In genomic region chr15:33789141-33789540, GRCh38 we compare ENCODE assay signal across 14 cellular contexts.
DNase-seq lines count a peak whose midpoint lies in the region; ATAC-seq and TF ChIP-seq lines count a peak whose summit lies in the region.
"Had no signal": no experiment of that assay in that cellular context is flagged by ENCODE, and none has a peak within 500 bp of the region (broad histone marks: within the 10 kb centered on the region; RNA-seq: fewer than 3 reads in every experiment).

No MANE protein-coding gene starts in this region.

- no peaks in the 10 kb centered on the region for H3K9me3 ChIP-seq in adipocyte (ENCODE audit: control insufficient read depth, low read length)
- no peaks in the 10 kb centered on the region for H3K9me3 ChIP-seq in CD4-positive, alpha-beta T cell (ENCODE audit: control insufficient read depth, low read length)
- H3K9me3 ChIP-seq: body of pancreas had no signal

- H3K4me3 Mint-ChIP-seq in CD4-positive, alpha-beta T cell, result no peak overlapping the region
- H3K4me3 Mint-ChIP-seq: activated CD4-positive, alpha-beta memory T cell treated with anti-CD3 and anti-CD28 coated beads for 36 hours had no signal

- H3K27ac Mint-ChIP-seq in CD4-positive, alpha-beta T cell, result no peak overlapping the region
- H3K27ac Mint-ChIP-seq: activated CD4-positive, alpha-beta memory T cell treated with anti-CD3 and anti-CD28 coated beads for 36 hours had no signal

- H3K36me3 ChIP-seq in adipocyte (ENCODE audit: control insufficient read depth, insufficient read depth, low read length, severe bottlenecking), result no peaks in the 10 kb centered on the region

- DNase-seq in AG10803 (ENCODE audit: low read depth) (peak; percentile 27), HS-5 (ENCODE audit: low read depth) (peak; percentile 24), adipocyte (ENCODE audit: low read depth) (peak; percentile 19), myocyte (ENCODE audit: low read depth) (peak; percentile 31), NCI-H446 (lab: John Stamatoyannopoulos, UW) (no peak), cortex of kidney (lab: John Stamatoyannopoulos, UW) (no peak)
- DNase-seq in CD4-positive, alpha-beta T cell, result no peak
- DNase-seq: activated CD4-positive, alpha-beta memory T cell treated with anti-CD3 and anti-CD28 coated beads for 36 hours; body of pancreas; posterior cingulate gyrus; stimulated activated CD4-positive, alpha-beta T cell treated with anti-CD3 and anti-CD28 coated beads, Interleukin-4, amount 100 ng/mL, for 1 hour; stimulated activated naive CD4-positive, alpha-beta T cell treated with Interleukin-2 at 50 U/mL for 16 hours; T-helper 2 cell had no signal

- H3K27me3 ChIP-seq in adipocyte (replicated peaks; ENCODE audit: control insufficient read depth, insufficient read depth, low read length), result peaks cover 2% of the 10 kb centered on the region
- H3K27me3 ChIP-seq in CD4-positive, alpha-beta T cell (ENCODE audit: control insufficient read depth, insufficient read depth, low read length), result no peaks in the 10 kb centered on the region
- H3K27me3 ChIP-seq: body of pancreas had no signal

- no peak overlapping the region for H3K27ac ChIP-seq in CD4-positive, alpha-beta T cell (ENCODE audit: low read depth, low read length)
- H3K27ac ChIP-seq: body of pancreas had no signal

- no peak overlapping the region for H3K9ac ChIP-seq in adipocyte (ENCODE audit: low read length)

- no peak for TF ChIP-seq CTCF in AG10803 (conservative IDR thresholded peaks at IDR 0.05; ENCODE audit: low read length)
- TF ChIP-seq CTCF in CD4-positive, alpha-beta T cell (IDR thresholded peaks at IDR 0.05), result no peak

- POLR2A ChIA-PET in CD4-positive, alpha-beta T cell (lab: Charles Lee), result no interaction called here

- CTCF ChIA-PET in CD4-positive, alpha-beta T cell (lab: Charles Lee), result no interaction called here

- peaks cover 12% of the 10 kb centered on the region for H3K27me3 Mint-ChIP-seq in CD4-positive, alpha-beta T cell

- H3K36me3 Mint-ChIP-seq in CD4-positive, alpha-beta T cell (ENCODE audit: low read depth), result no peaks in the 10 kb centered on the region
- H3K36me3 Mint-ChIP-seq: activated CD4-positive, alpha-beta memory T cell treated with anti-CD3 and anti-CD28 coated beads for 36 hours had no signal

- peaks cover 2% of the 10 kb centered on the region for H3K4me1 ChIP-seq in adipocyte (ENCODE audit: control insufficient read depth, insufficient read depth, low read length)
- H3K4me1 ChIP-seq: body of pancreas had no signal

- intact Hi-C loops in CD4-positive, alpha-beta T cell (cut with DNase I, micrococcal nuclease), result no loop called here

- H3K4me3 ChIP-seq in AG10803 (ENCODE audit: low read length) (no peak overlapping the region), adipocyte (ENCODE audit: low read length) (no peak overlapping the region)
- H3K4me3 ChIP-seq: body of pancreas had no signal

- no peaks in the 10 kb centered on the region for H3K4me1 Mint-ChIP-seq in CD4-positive, alpha-beta T cell (ENCODE audit: low read depth)

- H3K9me3 Mint-ChIP-seq in CD4-positive, alpha-beta T cell, result no peaks in the 10 kb centered on the region
- H3K9me3 Mint-ChIP-seq: activated CD4-positive, alpha-beta memory T cell treated with anti-CD3 and anti-CD28 coated beads for 36 hours had no signal

- no peak for ATAC-seq in GM21447 (IDR thresholded peaks at IDR 0.05; ENCODE audit: unreplicated experiment)
- ATAC-seq in CD4-positive, alpha-beta T cell (ENCODE audit: poor library complexity), result no peak
- ATAC-seq: body of pancreas had no signal

Comparison
In these comparisons a context has a peak if more than half of its experiments do, and no peak if none do; other contexts are left out.
1. DNase-seq: peak in AG10803 (single experiment), HS-5 (single experiment), adipocyte (single experiment) and myocyte (single experiment); none in NCI-H446 (0 of 2), CD4-positive, alpha-beta T cell (0 of 10) and cortex of kidney (single experiment).